In the genomic region with DNA sequence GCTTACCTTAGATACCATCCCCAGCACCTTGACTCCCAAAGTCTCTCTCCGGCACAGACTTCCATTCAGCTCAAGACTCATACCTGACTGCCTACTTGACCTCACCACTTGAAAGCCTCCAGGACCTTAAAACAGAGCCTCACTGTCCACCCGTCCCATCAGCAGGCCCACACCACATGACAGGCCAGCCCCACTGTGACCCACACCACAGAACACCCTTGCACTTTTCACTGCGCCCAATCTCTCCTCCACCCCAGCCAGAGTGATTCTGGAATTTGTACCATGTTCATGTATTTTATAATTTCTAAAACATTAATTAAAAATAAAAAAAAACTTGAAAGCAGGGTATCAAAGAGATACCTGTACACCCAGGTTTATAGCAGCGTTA, we compare ENCODE assay signal across 22 cellular contexts. TPM values are rescaled to one million over a fixed set of nuclear protein-coding genes. Genes with fewer than 3 reads are reported as not detected.
"Had no signal": no experiment of that assay in that cellular context is flagged by ENCODE, and none has a peak within 500 bp of the region (broad histone marks: within the 10 kb centered on the region; RNA-seq: fewer than 3 reads in every experiment).

No MANE protein-coding gene starts in this region.

- FAIRE-seq: bronchial epithelial cell, small intestine had no signal

- H3K4me3 ChIP-seq: coronary artery, heart right ventricle, right lobe of liver, testis had no signal

- H3K4me3 Mint-ChIP-seq: activated naive CD8-positive, alpha-beta T cell treated with anti-CD3 and anti-CD28 coated beads for 36 hours; activated T-cell treated with anti-CD3 and anti-CD28 coated beads, Interleukin-2, amount 50 U/mL, for 4 hours; T-cell had no signal

- H3K36me3 Mint-ChIP-seq: activated naive CD8-positive, alpha-beta T cell treated with anti-CD3 and anti-CD28 coated beads for 36 hours; T-cell had no signal

- ATAC-seq: activated T-cell treated with anti-CD3 and anti-CD28 coated beads, Interleukin-2, amount 50 U/mL, for 4 hours; heart right ventricle; left cardiac atrium; right lobe of liver; T-cell had no signal

- H3K9me3 ChIP-seq: heart right ventricle, right lobe of liver, testis had no signal

- H3K27me3 ChIP-seq: right lobe of liver, testis had no signal

- H3K27ac ChIP-seq: coronary artery, epithelial cell of prostate, heart right ventricle, right lobe of liver, testis had no signal

- H3K27ac Mint-ChIP-seq: activated naive CD8-positive, alpha-beta T cell treated with anti-CD3 and anti-CD28 coated beads for 36 hours; nephron; T-cell had no signal

- DNase-seq: activated CD4-positive, alpha-beta T cell treated with anti-CD3 and anti-CD28 coated beads, Interleukin-2, amount 50 U/mL, for 4 hours; activated CD8-positive, alpha-beta memory T cell treated with anti-CD3 and anti-CD28 coated beads for 24 hours; activated CD8-positive, alpha-beta memory T cell treated with anti-CD3 and anti-CD28 coated beads, Interleukin-2, amount 50 U/mL, for 4 hours; activated naive CD4-positive, alpha-beta T cell treated with Interleukin-2 at 50 U/mL for 16 hours; activated naive CD8-positive, alpha-beta T cell treated with anti-CD3 and anti-CD28 coated beads for 36 hours; activated T-cell treated with anti-CD3 and anti-CD28 coated beads, Interleukin-2, amount 50 U/mL, for 4 hours; heart right ventricle; islet precursor cell; left cardiac atrium; occipital lobe; small intestine; stimulated activated CD4-positive, alpha-beta T cell treated with anti-CD3 and anti-CD28 coated beads, Interleukin-15, amount 100 ng/mL, for 24 hours; stimulated activated naive CD4-positive, alpha-beta T cell; T-cell; testis had no signal

- H3K36me3 ChIP-seq: heart right ventricle, right lobe of liver had no signal

- H3K9me3 Mint-ChIP-seq: activated naive CD8-positive, alpha-beta T cell treated with anti-CD3 and anti-CD28 coated beads for 36 hours; activated T-cell treated with anti-CD3 and anti-CD28 coated beads, Interleukin-2, amount 50 U/mL, for 4 hours; nephron; T-cell had no signal

RNA-seq across cellular contexts. Expression of gene PLEKHG6, which starts 28.0 kb away (rescaled TPM):
- total RNA-seq: activated T-cell treated with anti-CD3 and anti-CD28 coated beads, Interleukin-2, amount 50 U/mL, for 4 hours; mononuclear cell; myocyte; occipital lobe had no signal
